In genomic region chr18:29188760-29189159, GRCh38 we compare ENCODE assay signal across 19 cellular contexts.
DNase-seq lines count a peak whose midpoint lies in the region; ATAC-seq, FAIRE-seq and TF ChIP-seq lines count a peak whose summit lies in the region.
"Had no signal": no experiment of that assay in that cellular context is flagged by ENCODE, and none has a peak within 500 bp of the region (broad histone marks: within the 10 kb centered on the region; RNA-seq: fewer than 3 reads in every experiment).

No MANE protein-coding gene starts in this region.

- POLR2A ChIA-PET in PC-3 (lab: Charles Lee; ENCODE audit: unreplicated experiment), result no interaction called here

- H3K4me1 ChIP-seq in GM23248 (ENCODE audit: insufficient read depth), result peaks cover 9% of the 10 kb centered on the region; the same call in 1 of the 2 replicates
- H3K4me1 ChIP-seq in PC-3 (ENCODE audit: insufficient read depth, low read length), result peaks cover 24% of the 10 kb centered on the region
- H3K4me1 ChIP-seq: BE2C, parathyroid adenoma, tibial artery had no signal

- TF ChIP-seq CTCF in PC-3 (conservative IDR thresholded peaks at IDR 0.05; ENCODE audit: low read depth, low read length), result no peak

- intact Hi-C loops in PC-3 (cut with micrococcal nuclease), result no loop called here

- H3K9me2 ChIP-seq in GM23248 (ENCODE audit: insufficient read depth) (no peaks in the 10 kb centered on the region), PC-3 (replicated peaks; ENCODE audit: low read length) (no peaks in the 10 kb centered on the region)

- no peak overlapping the region for H3K27ac ChIP-seq in GM23248
- peak overlapping the region; percentile 14; the same call in 1 of the 2 replicates for H3K27ac ChIP-seq in PC-3 (ENCODE audit: low read length)
- H3K27ac ChIP-seq: dorsolateral prefrontal cortex, HL-60, parathyroid adenoma, tibial artery had no signal

- no peak overlapping the region for H3K4me3 ChIP-seq in GM23248
- H3K4me3 ChIP-seq in PC-3 (ENCODE audit: low read length), result no peak overlapping the region
- H3K4me3 ChIP-seq: dorsolateral prefrontal cortex, tibial artery had no signal

- H2AFZ ChIP-seq in GM23248 (peak overlapping the region; percentile 24; the same call in 1 of the 2 replicates), PC-3 (ENCODE audit: low read length) (no peak overlapping the region)
- H2AFZ ChIP-seq: parathyroid adenoma had no signal

- no peak overlapping the region for H3K9ac ChIP-seq in GM23248
- H3K9ac ChIP-seq in PC-3 (ENCODE audit: low read length), result no peak overlapping the region
- H3K9ac ChIP-seq: parathyroid adenoma had no signal

- H4K20me1 ChIP-seq in GM23248 (ENCODE audit: insufficient read depth) (no peaks in the 10 kb centered on the region), PC-3 (ENCODE audit: low read length) (no peaks in the 10 kb centered on the region)

- H3K4me2 ChIP-seq in GM23248 (ENCODE audit: unreplicated experiment), result no peak overlapping the region
- H3K4me2 ChIP-seq in PC-3 (ENCODE audit: low read length), result peak overlapping the region; percentile 55

- FAIRE-seq in H54 (lab: Jason Lieb, UNC), result no peak

- no TSS peak for BruUV-seq in PC-3 (replicated peaks; lab: Mats Ljungman, UMichigan)

- H3K79me2 ChIP-seq in GM23248 (ENCODE audit: insufficient read depth) (no peaks in the 10 kb centered on the region), PC-3 (ENCODE audit: low read length) (no peaks in the 10 kb centered on the region)
- H3K79me2 ChIP-seq: parathyroid adenoma had no signal

- H3K36me3 ChIP-seq in GM23248 (ENCODE audit: low read depth) (no peaks in the 10 kb centered on the region), PC-3 (ENCODE audit: low read depth, low read length) (no peaks in the 10 kb centered on the region)
- H3K36me3 ChIP-seq: BE2C, tibial artery had no signal

- H3F3A ChIP-seq in GM23248 (ENCODE audit: insufficient read depth) (peaks cover 11% of the 10 kb centered on the region), PC-3 (ENCODE audit: low read length, unreplicated experiment) (no peaks in the 10 kb centered on the region)

- in situ Hi-C loops in GM23248 (cut with MboI), result no loop called here

- ATAC-seq in HG03457 (IDR thresholded peaks at IDR 0.05; ENCODE audit: unreplicated experiment) (peak; percentile 91), PC-3 (peak; percentile 54), HG02588 (IDR thresholded peaks at IDR 0.05; ENCODE audit: unreplicated experiment) (no peak)
- ATAC-seq: left lobe of liver had no signal

- CTCF ChIA-PET in PC-3 (lab: Charles Lee), result no interaction called here

- TF ChIP-seq POLR2A in H54 (IDR thresholded peaks at IDR 0.05; ENCODE audit: low read depth, low read length), result no peak

- DNase-seq in GM23248 (peak; percentile 30), PC-3 (peak; percentile 64), kidney tubule cell (ENCODE audit: low spot score) (peak; percentile 59), hippocampal formation (lab: John Stamatoyannopoulos, UW) (no peak), H54 (ENCODE audit: insufficient read length, low spot score) (no peak)
- DNase-seq: activated gamma-delta T cell treated with Interleukin-2 at 50 U/mL for 16 hours, BE2C, dorsolateral prefrontal cortex, Kasumi-1, NCI-H187 treated with DMSO at 0.1 percent for 48 hours, NCI-H526, SHP77, T-helper 2 cell, tibial artery had no signal

- H3K9me3 ChIP-seq in GM23248 (ENCODE audit: low read depth), result no peaks in the 10 kb centered on the region
- no peaks in the 10 kb centered on the region for H3K9me3 ChIP-seq in PC-3 (ENCODE audit: low read length)
- H3K9me3 ChIP-seq: BE2C, tibial artery had no signal

- no peaks in the 10 kb centered on the region for H3K27me3 ChIP-seq in GM23248 (replicated peaks; ENCODE audit: insufficient read depth)
- no peaks in the 10 kb centered on the region for H3K27me3 ChIP-seq in PC-3 (ENCODE audit: low read length)
- H3K27me3 ChIP-seq: BE2C, dorsolateral prefrontal cortex, tibial artery had no signal

Comparison
In these comparisons a context has a peak if more than half of its experiments do, and no peak if none do; other contexts are left out.
1. DNase-seq: peak in GM23248 (single experiment), PC-3 (single experiment) and kidney tubule cell (single experiment); none in hippocampal formation (0 of 2) and H54 (single experiment).